In the genomic region with DNA sequence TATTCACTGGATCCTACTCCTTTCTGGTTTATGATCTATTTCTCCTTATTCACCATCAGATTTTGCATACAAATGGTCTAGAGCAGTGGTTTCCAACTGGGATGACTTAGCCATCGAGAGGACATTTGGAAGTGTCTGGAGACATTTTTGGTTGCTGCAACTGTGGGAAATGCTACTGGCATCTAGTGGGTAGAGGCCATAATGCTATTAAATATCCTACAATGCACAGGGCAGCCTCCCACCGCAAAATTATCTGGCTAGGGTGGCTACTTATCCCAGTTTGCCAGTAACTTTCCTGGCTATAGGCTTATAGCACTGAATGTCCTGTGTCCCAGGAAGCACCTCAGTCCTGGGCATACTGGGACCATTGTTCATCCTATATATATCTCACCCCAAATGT, we compare ENCODE assay signal across 22 cellular contexts. TPM values are rescaled to one million over a fixed set of nuclear protein-coding genes. Genes with fewer than 3 reads are reported as not detected.
"Had no signal": no experiment of that assay in that cellular context is flagged by ENCODE, and none has a peak within 500 bp of the region (broad histone marks: within the 10 kb centered on the region; RNA-seq: fewer than 3 reads in every experiment).

No MANE protein-coding gene starts in this region.

- H3K27me3 Mint-ChIP-seq: progenitor cell of endocrine pancreas had no signal

- H3K27me3 ChIP-seq: dorsolateral prefrontal cortex, gastrocnemius medialis, neural progenitor cell, right atrium auricular region, stomach, thyroid gland had no signal

- H3K79me2 ChIP-seq: parathyroid adenoma had no signal

- H3K4me3 Mint-ChIP-seq: memory B cell; naive thymus-derived CD4-positive, alpha-beta T cell; nephron; neural progenitor cell; stimulated activated effector memory CD8-positive, alpha-beta T cell treated with anti-CD3 and anti-CD28 coated beads, Interleukin-12 subunit alpha, Interleukin-12 subunit beta, amount 100 ng/mL, for 72 hours had no signal

- H3K27ac ChIP-seq: dorsolateral prefrontal cortex, gastrocnemius medialis, neural progenitor cell, parathyroid adenoma, right atrium auricular region, stomach, thyroid gland had no signal

- H3K4me1 Mint-ChIP-seq: memory B cell; naive thymus-derived CD4-positive, alpha-beta T cell; stimulated activated effector memory CD8-positive, alpha-beta T cell treated with anti-CD3 and anti-CD28 coated beads, Interleukin-12 subunit alpha, Interleukin-12 subunit beta, amount 100 ng/mL, for 72 hours had no signal

- ATAC-seq: gastrocnemius medialis; left ventricle myocardium superior; naive thymus-derived CD4-positive, alpha-beta T cell; sciatic nerve; stimulated activated effector memory CD8-positive, alpha-beta T cell treated with anti-CD3 and anti-CD28 coated beads, Interleukin-12 subunit alpha, Interleukin-12 subunit beta, amount 100 ng/mL, for 72 hours had no signal

- H2AFZ ChIP-seq: neural progenitor cell, parathyroid adenoma had no signal

- H3K36me3 ChIP-seq: gastrocnemius medialis, neural progenitor cell, right atrium auricular region, thyroid gland had no signal

- H3K4me3 ChIP-seq: dorsolateral prefrontal cortex, gastrocnemius medialis, lung, neural progenitor cell, right atrium auricular region, stomach, thyroid gland had no signal

- H3K36me3 Mint-ChIP-seq: memory B cell; stimulated activated effector memory CD8-positive, alpha-beta T cell treated with anti-CD3 and anti-CD28 coated beads, Interleukin-12 subunit alpha, Interleukin-12 subunit beta, amount 100 ng/mL, for 72 hours had no signal

- H3K9me3 ChIP-seq: gastrocnemius medialis, right atrium auricular region, stomach, thyroid gland had no signal

- H3K9ac ChIP-seq: neural progenitor cell, parathyroid adenoma had no signal

- H3K9me3 Mint-ChIP-seq: memory B cell; naive thymus-derived CD4-positive, alpha-beta T cell; nephron; neural progenitor cell; stimulated activated effector memory CD8-positive, alpha-beta T cell treated with anti-CD3 and anti-CD28 coated beads, Interleukin-12 subunit alpha, Interleukin-12 subunit beta, amount 100 ng/mL, for 72 hours had no signal

- DNase-seq: dorsolateral prefrontal cortex; effector CD4-positive, alpha-beta T cell; foreskin fibroblast; gastrocnemius medialis; head of caudate nucleus; left ventricle myocardium superior; naive thymus-derived CD4-positive, alpha-beta T cell; stimulated activated CD4-positive, alpha-beta T cell treated with anti-CD3 and anti-CD28 coated beads, Interleukin-2, amount 100 ng/mL, for 24 hours; stimulated activated CD4-positive, alpha-beta T cell treated with anti-CD3 and anti-CD28 coated beads, Interleukin-4, amount 100 ng/mL, for 24 hours; stimulated activated naive CD4-positive, alpha-beta T cell treated with Interleukin-2 at 50 U/mL for 16 hours; stomach; thyroid gland had no signal

- H3K27ac Mint-ChIP-seq: memory B cell; naive thymus-derived CD4-positive, alpha-beta T cell; neural progenitor cell; progenitor cell of endocrine pancreas; stimulated activated effector memory CD8-positive, alpha-beta T cell treated with anti-CD3 and anti-CD28 coated beads, Interleukin-12 subunit alpha, Interleukin-12 subunit beta, amount 100 ng/mL, for 72 hours had no signal

- H3K4me1 ChIP-seq: gastrocnemius medialis, right atrium auricular region had no signal

RNA-seq across cellular contexts. Expression of a gene that starts 52.3 kb away (rescaled TPM):
- total RNA-seq: glomerular endothelial cell had no signal
